8 cellular contexts compared by ENCODE assay signal in the genomic region with DNA sequence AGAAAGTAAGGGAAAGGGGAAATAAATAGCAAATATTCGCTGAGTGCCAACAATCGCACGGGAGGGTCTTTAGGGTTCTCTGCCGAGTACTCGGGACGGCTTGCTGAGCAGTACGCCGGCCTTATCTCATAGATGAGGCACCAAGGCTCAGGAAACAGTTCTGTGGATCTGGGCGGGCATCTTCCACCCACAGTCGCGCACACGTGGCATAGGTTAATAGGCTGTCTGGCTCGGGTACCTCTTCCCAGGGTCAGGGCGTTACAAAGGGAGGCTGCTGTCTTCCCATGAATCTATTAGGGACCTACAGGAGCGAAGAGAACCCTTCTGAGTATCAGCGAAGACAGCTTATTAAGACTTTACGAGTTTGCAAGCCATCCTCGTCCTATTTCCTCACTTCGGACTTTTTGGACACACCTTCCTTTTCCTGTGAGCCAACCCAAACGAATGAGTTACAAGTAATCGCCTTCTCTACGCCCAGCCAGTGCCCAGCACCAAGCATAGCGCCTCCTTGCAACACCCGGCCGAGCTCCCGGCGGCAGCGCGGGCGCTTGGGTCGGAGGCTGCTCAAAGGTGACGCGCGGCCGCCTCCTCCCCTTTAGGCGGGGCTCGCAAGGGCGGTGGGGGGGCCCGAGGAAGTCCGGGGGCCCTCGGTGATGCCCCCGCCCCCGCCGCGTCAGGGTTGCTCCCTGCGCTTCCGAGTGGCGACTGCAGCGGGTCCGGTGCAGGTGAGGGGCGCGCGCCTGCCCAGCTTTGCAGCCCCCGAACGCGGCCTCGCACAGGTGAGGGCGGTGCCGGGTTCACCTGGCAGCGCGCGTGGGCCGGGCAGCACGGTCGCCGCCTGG. TPM values are rescaled to one million over a fixed set of nuclear protein-coding genes. Genes with fewer than 3 reads are reported as not detected.
DNase-seq lines count a peak whose midpoint lies in the region; TF ChIP-seq lines count a peak whose summit lies in the region.

A gene with protein sequence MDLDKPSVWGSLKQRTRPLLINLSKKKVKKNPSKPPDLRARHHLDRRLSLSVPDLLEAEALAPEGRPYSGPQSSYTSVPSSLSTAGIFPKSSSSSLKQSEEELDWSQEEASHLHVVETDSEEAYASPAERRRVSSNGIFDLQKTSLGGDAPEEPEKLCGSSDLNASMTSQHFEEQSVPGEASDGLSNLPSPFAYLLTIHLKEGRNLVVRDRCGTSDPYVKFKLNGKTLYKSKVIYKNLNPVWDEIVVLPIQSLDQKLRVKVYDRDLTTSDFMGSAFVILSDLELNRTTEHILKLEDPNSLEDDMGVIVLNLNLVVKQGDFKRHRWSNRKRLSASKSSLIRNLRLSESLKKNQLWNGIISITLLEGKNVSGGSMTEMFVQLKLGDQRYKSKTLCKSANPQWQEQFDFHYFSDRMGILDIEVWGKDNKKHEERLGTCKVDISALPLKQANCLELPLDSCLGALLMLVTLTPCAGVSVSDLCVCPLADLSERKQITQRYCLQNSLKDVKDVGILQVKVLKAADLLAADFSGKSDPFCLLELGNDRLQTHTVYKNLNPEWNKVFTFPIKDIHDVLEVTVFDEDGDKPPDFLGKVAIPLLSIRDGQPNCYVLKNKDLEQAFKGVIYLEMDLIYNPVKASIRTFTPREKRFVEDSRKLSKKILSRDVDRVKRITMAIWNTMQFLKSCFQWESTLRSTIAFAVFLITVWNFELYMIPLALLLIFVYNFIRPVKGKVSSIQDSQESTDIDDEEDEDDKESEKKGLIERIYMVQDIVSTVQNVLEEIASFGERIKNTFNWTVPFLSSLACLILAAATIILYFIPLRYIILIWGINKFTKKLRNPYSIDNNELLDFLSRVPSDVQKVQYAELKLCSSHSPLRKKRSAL (plus strand): TSS at position 676 of the 842 bp plus-strand sequence. CDS start 66,705 bp downstream, outside the sequence.

- peak; percentile 31; the same call in 1 of the 2 replicates for TF ChIP-seq CTCF in Loucy (conservative IDR thresholded peaks at IDR 0.05; ENCODE audit: low read length)
- TF ChIP-seq CTCF in astrocyte of the cerebellum (IDR thresholded peaks at IDR 0.05; ENCODE audit: low read depth, low read length, missing control alignments): no peak

- no peaks in the 10 kb centered on the region for H3K27me3 Mint-ChIP-seq in T-helper 2 cell treated with Interferon-gamma antibody and Interleukin-4, amounts not matched to agents 5 μg/mL and 100 μg/mL, for 36 hours (ENCODE audit: low read depth)

- peak within 1 kb of the TSS; percentile 90 for H2AFZ ChIP-seq in GM23248
- H2AFZ ChIP-seq in Loucy (ENCODE audit: low read length): peak within 1 kb of the TSS; percentile 60

- H3F3A ChIP-seq in GM23248 (ENCODE audit: insufficient read depth): no peaks in the 10 kb centered on the region
- H3F3A ChIP-seq in Loucy (ENCODE audit: low read depth): peaks cover 3% of the 10 kb centered on the region; the same call in 1 of the 2 replicates

- H4K20me1 ChIP-seq in GM23248 (ENCODE audit: insufficient read depth) (no peaks in the 10 kb centered on the region), Loucy (ENCODE audit: insufficient read depth, low read length, poor library complexity, severe bottlenecking) (peaks cover 31% of the 10 kb centered on the region)

- no peaks in the 10 kb centered on the region for H3K9me3 Mint-ChIP-seq in T-helper 2 cell treated with Interferon-gamma antibody and Interleukin-4, amounts not matched to agents 5 μg/mL and 100 μg/mL, for 36 hours

- WGBS in GM23248 (ENCODE audit: low coverage in 1 of 2, low lambda C conversion rate in 2 of 2, missing lambda C conversion rate in 2 of 2), 2 experiments: 2 to 4% methylated on average over 39 to 65 of the region's 66 CpGs

- H3K4me2 ChIP-seq in GM23248 (ENCODE audit: unreplicated experiment) (peak within 1 kb of the TSS; percentile 93), Loucy (ENCODE audit: low read depth, low read length, poor library complexity, severe bottlenecking) (peak within 1 kb of the TSS; percentile 95)

- in situ Hi-C loops in GM23248 (cut with MboI): no loop called here
- in situ Hi-C loops in astrocyte of the cerebellum (cut with HindIII; ENCODE audit: low sequenced_read_pairs): no loop called here

- peaks cover under 1% of the 10 kb centered on the region; the same call in 1 of the 2 replicates for H3K4me1 ChIP-seq in GM23248 (ENCODE audit: insufficient read depth)
- peaks cover 88% of the 10 kb centered on the region for H3K4me1 ChIP-seq in Loucy (ENCODE audit: insufficient read depth, low read length, poor library complexity, severe bottlenecking)

- DNase-seq in Daoy (ENCODE audit: low read depth): peak; percentile 87
- peak; percentile 78 for DNase-seq in GM23248
- DNase-seq in T-helper 2 cell treated with Interferon-gamma antibody and Interleukin-4, amounts not matched to agents 5 μg/mL and 100 μg/mL, for 36 hours (ENCODE audit: low spot score): peak; percentile 92
- peak; percentile 12 for DNase-seq in astrocyte of the cerebellum (ENCODE audit: low read depth)
- peak; percentile 77 for DNase-seq in iPS-NIHi7 (ENCODE audit: extremely low spot score)
- DNase-seq in stimulated activated CD4-positive, alpha-beta T cell treated with anti-CD3 and anti-CD28 coated beads, Interleukin-1b, Interleukin-23, amount 100 ng/mL, for 24 hours (ENCODE audit: low read depth in 4 of 4, low spot score in 1 of 4): peak; percentile 52 to 78 (median 62)
- DNase-seq in NCI-H446 treated with DMSO at 0.1 percent for 48 hours (lab: John Stamatoyannopoulos, UW): no peak

- no peaks in the 10 kb centered on the region for H3K9me3 ChIP-seq in GM23248 (ENCODE audit: low read depth)
- H3K9me3 ChIP-seq in Loucy (ENCODE audit: insufficient read depth, low read depth, low read length): no peaks in the 10 kb centered on the region

- peak within 1 kb of the TSS; percentile 33 for H3K27ac ChIP-seq in GM23248

- H3K4me1 Mint-ChIP-seq in T-helper 2 cell treated with Interferon-gamma antibody and Interleukin-4, amounts not matched to agents 5 μg/mL and 100 μg/mL, for 36 hours (ENCODE audit: low read depth): peaks cover 73% of the 10 kb centered on the region

- H3K36me3 Mint-ChIP-seq in T-helper 2 cell treated with Interferon-gamma antibody and Interleukin-4, amounts not matched to agents 5 μg/mL and 100 μg/mL, for 36 hours (ENCODE audit: low read depth): peaks cover 27% of the 10 kb centered on the region

- H3K79me2 ChIP-seq in GM23248 (ENCODE audit: insufficient read depth): no peaks in the 10 kb centered on the region
- H3K79me2 ChIP-seq in Loucy (ENCODE audit: insufficient read depth, low read length): peaks cover 55% of the 10 kb centered on the region

- 0 out of 2 replicates have a peak, but pooled peaks cover 3% of the 10 kb centered on the region for H3K27me3 ChIP-seq in GM23248 (replicated peaks; ENCODE audit: insufficient read depth)
- no peaks in the 10 kb centered on the region for H3K27me3 ChIP-seq in Loucy (ENCODE audit: insufficient read depth, low read length, poor library complexity, severe bottlenecking)

- peak within 1 kb of the TSS; percentile 91 for H3K4me3 Mint-ChIP-seq in T-helper 2 cell treated with Interferon-gamma antibody and Interleukin-4, amounts not matched to agents 5 μg/mL and 100 μg/mL, for 36 hours

- H3K27ac Mint-ChIP-seq in T-helper 2 cell treated with Interferon-gamma antibody and Interleukin-4, amounts not matched to agents 5 μg/mL and 100 μg/mL, for 36 hours: peak within 1 kb of the TSS; percentile 95

- H3K9ac ChIP-seq in GM23248: peak within 1 kb of the TSS; percentile 59
- H3K9ac ChIP-seq in Loucy (ENCODE audit: low read depth, low read length, poor library complexity, severe bottlenecking): peak within 1 kb of the TSS; percentile 91

- H3K9me2 ChIP-seq in GM23248 (ENCODE audit: insufficient read depth): no peaks in the 10 kb centered on the region
- H3K9me2 ChIP-seq in Loucy (replicated peaks; ENCODE audit: low read depth, low read length): no peaks in the 10 kb centered on the region

- peak within 1 kb of the TSS; percentile 73 for H3K4me3 ChIP-seq in GM23248
- H3K4me3 ChIP-seq in Loucy (ENCODE audit: low read length, poor library complexity, severe bottlenecking): peak within 1 kb of the TSS; percentile 80
- H3K4me3 ChIP-seq in astrocyte of the cerebellum (ENCODE audit: low read depth, low read length): peak within 1 kb of the TSS; percentile 53

- no peaks in the 10 kb centered on the region for H3K36me3 ChIP-seq in GM23248 (ENCODE audit: low read depth)
- H3K36me3 ChIP-seq in Loucy (ENCODE audit: insufficient read depth, low read length): no peaks in the 10 kb centered on the region

RNA-seq across cellular contexts. Expression of the gene that starts here (rescaled TPM):
- total RNA-seq in Daoy (2014; rRNA removed; shearing (Covaris generic)): 3.7 TPM in 2 replicates
- total RNA-seq in GM23248 (2014; rRNA removed; shearing (Covaris generic)): 0.97 and 1.8 TPM in 2 replicates
- 0.67 and 0.70 TPM in 2 replicates for polyA plus RNA-seq in GM23248 (2016; fragmentation: Nextera tagmentation; extraction: Ambion mirVana)
